Comparison of ENCODE assay signal across 13 cellular contexts in the genomic region with DNA sequence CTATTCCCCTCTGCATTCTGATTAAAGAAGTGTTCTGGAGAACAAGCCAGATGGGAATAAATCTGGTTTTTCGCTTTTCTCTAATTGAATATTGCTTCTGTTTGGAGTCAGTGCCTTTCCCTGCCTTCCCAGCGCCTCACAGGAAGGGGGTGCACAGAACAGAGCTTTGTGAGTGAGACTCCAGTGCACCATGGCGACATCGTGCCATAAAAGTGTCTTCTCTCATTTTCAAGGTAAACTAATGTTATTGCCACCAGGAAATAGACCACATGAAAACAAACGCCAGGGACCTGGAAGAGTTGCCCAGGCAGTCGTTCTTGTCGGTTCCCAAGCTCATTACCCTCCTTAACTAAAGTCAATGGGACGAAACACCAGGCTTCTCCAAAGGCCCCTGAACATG.
"Had no signal": no experiment of that assay in that cellular context is flagged by ENCODE, and none has a peak within 500 bp of the region (broad histone marks: within the 10 kb centered on the region; RNA-seq: fewer than 3 reads in every experiment).

No MANE protein-coding gene starts in this region.

- DNase-seq: activated CD4-positive, alpha-beta T cell treated with anti-CD3 and anti-CD28 coated beads, Interleukin-2, amount 10 ng/mL, durations not matched to agents 7 days and 5 days; activated CD4-positive, CD25-positive, alpha-beta regulatory T cell; activated CD8-positive, alpha-beta memory T cell treated with anti-CD3 and anti-CD28 coated beads for 24 hours; activated naive CD4-positive, alpha-beta T cell treated with anti-CD3 and anti-CD28 coated beads, Interleukin-2, amount 50 U/mL, for 16 hours; cerebellar nuclear complex; dermis blood vessel endothelial cell; endodermal cell; erythroblast; naive thymus-derived CD8-positive, alpha-beta T cell; thyroid gland; uterus had no signal

- H3K4me3 Mint-ChIP-seq: activated CD4-positive, alpha-beta T cell treated with anti-CD3 and anti-CD28 coated beads, Interleukin-2, amount 10 ng/mL, durations not matched to agents 7 days and 5 days; endodermal cell; naive thymus-derived CD8-positive, alpha-beta T cell; T-helper 1 cell treated with Interleukin-12 subunit alpha and Interleukin-12 subunit beta and Interleukin-4 antibody, amounts not matched to agents 30 μg/mL and 1 μg/mL, for 36 hours had no signal

- H3K9me3 Mint-ChIP-seq: activated T-helper 2 cell treated with anti-CD3 and anti-CD28 coated beads, Interferon-gamma antibody, Interleukin-2, Interleukin-4, amounts not matched to agents 10 μg/mL and 5 μg/mL and 100 μg/mL, durations not matched to agents 14 hours and 24 hours and 36 hours; endodermal cell had no signal

- ATAC-seq: naive thymus-derived CD8-positive, alpha-beta T cell had no signal

- H3K27ac Mint-ChIP-seq: activated CD4-positive, alpha-beta T cell treated with anti-CD3 and anti-CD28 coated beads, Interleukin-2, amount 10 ng/mL, durations not matched to agents 7 days and 5 days; activated T-helper 2 cell treated with anti-CD3 and anti-CD28 coated beads, Interferon-gamma antibody, Interleukin-2, Interleukin-4, amounts not matched to agents 10 μg/mL and 5 μg/mL and 100 μg/mL, durations not matched to agents 14 hours and 24 hours and 36 hours; endodermal cell; naive thymus-derived CD8-positive, alpha-beta T cell; T-helper 1 cell treated with Interleukin-12 subunit alpha and Interleukin-12 subunit beta and Interleukin-4 antibody, amounts not matched to agents 30 μg/mL and 1 μg/mL, for 36 hours had no signal
